ENCODE assay signal across 1 cellular context in genomic region chr16:89922477-89922883, GRCh38.
A peak's percentile ranks its signal among the peaks of the same experiment; 100 is the strongest.
TF ChIP-seq lines count a peak whose summit lies in the region.

No MANE protein-coding gene starts in this region.

TF ChIP-seq in HepG2, 621 proteins besides CTCF, POLR2A, EP300 and RAD21 (continued from another document and continues in another):
- no peak for TF ChIP-seq GRHL1 (CRISPR knock-in tag; conservative IDR thresholded peaks at IDR 0.05)
- TF ChIP-seq HNF4A (CRISPR knock-in tag; IDR thresholded peaks at IDR 0.05): no peak
- no peak for TF ChIP-seq MTF1 (CRISPR knock-in tag; IDR thresholded peaks at IDR 0.05)
- peak; percentile 93 for TF ChIP-seq ZNF281 (CRISPR knock-in tag; IDR thresholded peaks at IDR 0.05; ENCODE audit: borderline replicate concordance)
- TF ChIP-seq ZNF597 (CRISPR knock-in tag; IDR thresholded peaks at IDR 0.05): 0 out of 2 replicates have a peak, but pooled peaks have one; percentile 24
- 0 out of 2 replicates have a peak, but pooled peaks have one; percentile 66 for TF ChIP-seq THAP8 (CRISPR knock-in tag; IDR thresholded peaks at IDR 0.05; ENCODE audit: borderline replicate concordance)
- no peak; the same call in 1 of the 2 replicates for TF ChIP-seq ZNF510 (CRISPR knock-in tag; IDR thresholded peaks at IDR 0.05; ENCODE audit: low read depth)
- no peak for TF ChIP-seq E2F2 (CRISPR knock-in tag; IDR thresholded peaks at IDR 0.05; ENCODE audit: borderline replicate concordance)
- no peak for TF ChIP-seq TBP (CRISPR knock-in tag; IDR thresholded peaks at IDR 0.05)
- no peak for TF ChIP-seq ZBTB44 (CRISPR knock-in tag; IDR thresholded peaks at IDR 0.05)
- no peak for TF ChIP-seq ZNF761 (CRISPR knock-in tag; conservative IDR thresholded peaks at IDR 0.05)
- TF ChIP-seq AGO1 (IDR thresholded peaks at IDR 0.05; ENCODE audit: low read depth, low read length, poor library complexity, severe bottlenecking): no peak
- TF ChIP-seq POLR2AphosphoS5 (IDR thresholded peaks at IDR 0.05; ENCODE audit: low read depth, low read length): no peak
- TF ChIP-seq SAP130 (CRISPR knock-in tag; IDR thresholded peaks at IDR 0.05; ENCODE audit: low read depth): peak; percentile 60; the same call in 1 of the 2 replicates
- no peak for TF ChIP-seq SMARCC2 (IDR thresholded peaks at IDR 0.05)
- no peak for TF ChIP-seq JUND (CRISPR knock-in tag; IDR thresholded peaks at IDR 0.05)
- TF ChIP-seq HIVEP1 (CRISPR knock-in tag; IDR thresholded peaks at IDR 0.05): no peak
- TF ChIP-seq ZBTB43 (CRISPR knock-in tag; conservative IDR thresholded peaks at IDR 0.05): no peak; the same call in 1 of the 2 replicates
- no peak for TF ChIP-seq TIGD3 (CRISPR knock-in tag; IDR thresholded peaks at IDR 0.05; ENCODE audit: borderline replicate concordance)
- peak; percentile 86; the same call in 1 of the 2 replicates for TF ChIP-seq SIN3A (IDR thresholded peaks at IDR 0.05; ENCODE audit: borderline replicate concordance, low read depth, low read length)
- peak; percentile 48 for TF ChIP-seq HNRNPLL (IDR thresholded peaks at IDR 0.05; ENCODE audit: low read depth, low read length, poor library complexity, severe bottlenecking)
- TF ChIP-seq ZNF224 (CRISPR knock-in tag; IDR thresholded peaks at IDR 0.05): no peak
- TF ChIP-seq ZNF619 (CRISPR knock-in tag; IDR thresholded peaks at IDR 0.05): no peak; the same call in 1 of the 2 replicates
- no peak for TF ChIP-seq ZNF260 (CRISPR knock-in tag; IDR thresholded peaks at IDR 0.05; ENCODE audit: borderline replicate concordance, low read depth)
- TF ChIP-seq TSC22D2 (CRISPR knock-in tag; IDR thresholded peaks at IDR 0.05; ENCODE audit: borderline replicate concordance): no peak
- no peak; the same call in 1 of the 2 replicates for TF ChIP-seq ZNF329 (CRISPR knock-in tag; IDR thresholded peaks at IDR 0.05; ENCODE audit: low read depth)
- peak; percentile 7; the same call in 1 of the 2 replicates for TF ChIP-seq KAT7 (CRISPR knock-in tag; IDR thresholded peaks at IDR 0.05; ENCODE audit: borderline replicate concordance)
- TF ChIP-seq ZNF703 (CRISPR knock-in tag; IDR thresholded peaks at IDR 0.05; ENCODE audit: borderline replicate concordance): no peak; the same call in 1 of the 2 replicates
- no peak for TF ChIP-seq ZNF205 (CRISPR knock-in tag; IDR thresholded peaks at IDR 0.05)
- TF ChIP-seq NR0B2 (CRISPR knock-in tag; IDR thresholded peaks at IDR 0.05): no peak
- TF ChIP-seq CENPT (CRISPR knock-in tag; IDR thresholded peaks at IDR 0.05; ENCODE audit: low read depth): no peak; the same call in 1 of the 2 replicates
- no peak for TF ChIP-seq PRDM4 (CRISPR knock-in tag; IDR thresholded peaks at IDR 0.05; ENCODE audit: borderline replicate concordance)
- TF ChIP-seq MYNN (CRISPR knock-in tag; IDR thresholded peaks at IDR 0.05; ENCODE audit: low read depth): no peak; the same call in 1 of the 2 replicates
- peak; percentile 53; the same call in 1 of the 2 replicates for TF ChIP-seq DR1 (CRISPR knock-in tag; IDR thresholded peaks at IDR 0.05)
- TF ChIP-seq SKI (IDR thresholded peaks at IDR 0.05; ENCODE audit: partially characterized antibody): no peak
- no peak for TF ChIP-seq ZNF784 (CRISPR knock-in tag; IDR thresholded peaks at IDR 0.05; ENCODE audit: borderline replicate concordance)
- TF ChIP-seq SPEN (CRISPR knock-in tag; IDR thresholded peaks at IDR 0.05; ENCODE audit: low read depth): 0 out of 2 replicates have a peak, but pooled peaks have one; percentile 15
- TF ChIP-seq PRPF4 (IDR thresholded peaks at IDR 0.05; ENCODE audit: low read depth, low read length, poor library complexity, severe bottlenecking): no peak
- no peak for TF ChIP-seq TCF7L2 (IDR thresholded peaks at IDR 0.05; ENCODE audit: low read depth, low read length)
- no peak for TF ChIP-seq TMF1 (CRISPR knock-in tag; IDR thresholded peaks at IDR 0.05; ENCODE audit: low read depth)
- 0 out of 2 replicates have a peak, but pooled peaks have one; percentile 3 for TF ChIP-seq ZNF7 (CRISPR knock-in tag; IDR thresholded peaks at IDR 0.05)
- TF ChIP-seq RBFOX2 (IDR thresholded peaks at IDR 0.05; ENCODE audit: low read depth, low read length): peak; percentile 33
- no peak for TF ChIP-seq SYNCRIP (IDR thresholded peaks at IDR 0.05; ENCODE audit: insufficient read depth, low read depth, low read length)
- no peak for TF ChIP-seq ATM (IDR thresholded peaks at IDR 0.05; ENCODE audit: borderline replicate concordance)
